ENCODE assay signal across 17 cellular contexts in the genomic region with DNA sequence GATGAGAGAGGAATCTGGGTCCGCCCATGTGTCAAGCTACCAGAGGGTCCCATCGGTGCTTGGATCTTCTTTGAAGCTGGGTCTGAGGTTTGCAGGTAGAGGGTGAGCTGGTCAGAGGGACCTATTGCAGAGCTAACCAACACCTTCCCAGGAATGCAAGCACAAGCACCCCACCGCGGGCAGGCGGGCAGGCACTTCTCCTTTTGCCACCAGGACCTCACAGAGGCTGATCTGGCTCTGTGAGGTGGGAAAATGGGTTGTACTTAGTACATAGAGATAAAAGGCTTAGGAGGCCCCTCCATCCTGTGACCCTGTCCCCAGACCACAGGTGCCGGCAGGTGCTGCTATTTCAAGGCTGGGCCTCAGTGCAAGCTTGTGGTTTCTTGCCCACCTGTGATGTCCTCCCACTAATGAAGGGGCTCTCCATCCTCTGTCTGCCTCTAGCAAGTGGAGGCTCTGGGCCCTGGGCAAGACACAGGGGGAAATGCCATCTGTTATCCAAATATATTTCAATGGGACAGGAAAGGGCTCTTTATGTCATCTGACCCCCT. TPM values are rescaled to one million over a fixed set of nuclear protein-coding genes. Genes with fewer than 3 reads are reported as not detected.
DNase-seq lines count a peak whose midpoint lies in the region; ATAC-seq and TF ChIP-seq lines count a peak whose summit lies in the region.
"Had no signal": no experiment of that assay in that cellular context is flagged by ENCODE, and none has a peak within 500 bp of the region (broad histone marks: within the 10 kb centered on the region; RNA-seq: fewer than 3 reads in every experiment).

No MANE protein-coding gene starts in this region.

- H2AFZ ChIP-seq in Loucy (ENCODE audit: low read length), result peak overlapping the region; percentile 64; the same call in 1 of the 2 replicates

- H3K36me3 Mint-ChIP-seq in activated B cell treated with CpG ODN at 0.5 μM for 24 hours (ENCODE audit: low read depth), result no peaks in the 10 kb centered on the region
- no peaks in the 10 kb centered on the region for H3K36me3 Mint-ChIP-seq in natural killer cell
- H3K36me3 Mint-ChIP-seq: activated naive CD4-positive, alpha-beta T cell treated with anti-CD3 and anti-CD28 coated beads, Interleukin-2, amount 10 ng/mL, durations not matched to agents 7 days and 5 days had no signal

- H3K79me2 ChIP-seq in Loucy (ENCODE audit: insufficient read depth, low read length), result no peaks in the 10 kb centered on the region

- no peaks in the 10 kb centered on the region for H3F3A ChIP-seq in Loucy (ENCODE audit: low read depth)

- H3K4me1 Mint-ChIP-seq in activated B cell treated with CpG ODN at 0.5 μM for 24 hours, result peaks cover 26% of the 10 kb centered on the region
- H3K4me1 Mint-ChIP-seq in natural killer cell, result peaks cover 39% of the 10 kb centered on the region in 2 donors

- no peak overlapping the region for H3K9ac ChIP-seq in Loucy (ENCODE audit: low read depth, low read length, poor library complexity, severe bottlenecking)
- H3K9ac ChIP-seq: KMS-11 had no signal

- H3K4me2 ChIP-seq in Loucy (ENCODE audit: low read depth, low read length, poor library complexity, severe bottlenecking), result no peak overlapping the region
- H3K4me2 ChIP-seq: KMS-11 had no signal

- CTCF ChIA-PET in activated B cell treated with CpG ODN at 0.5 μM for 24 hours (lab: Charles Lee), result interaction anchor here (12.5 kb wide), 1 partner anchor 128 kb away, joined by 302 read pairs; no protein-coding TSS in a partner anchor

- H3K27ac Mint-ChIP-seq in activated B cell treated with CpG ODN at 0.5 μM for 24 hours (peak overlapping the region; percentile 77), natural killer cell (peak overlapping the region; percentile 85 to 87)
- H3K27ac Mint-ChIP-seq: activated naive CD4-positive, alpha-beta T cell treated with anti-CD3 and anti-CD28 coated beads, Interleukin-2, amount 10 ng/mL, durations not matched to agents 7 days and 5 days had no signal

- H3K9me3 ChIP-seq in Loucy (ENCODE audit: insufficient read depth, low read depth, low read length), result no peaks in the 10 kb centered on the region
- H3K9me3 ChIP-seq: colonic mucosa, gastroesophageal sphincter, right atrium auricular region, testis had no signal

- POLR2A ChIA-PET in activated B cell treated with CpG ODN at 0.5 μM for 24 hours (lab: Charles Lee), result interaction anchor here (1.0 to 3.0 kb wide), 4 partner anchors 43 to 154 kb away, joined by 3 to 15 read pairs (median 4); partner anchors contain the start of gene IL1B

- intact Hi-C loops in activated B cell treated with CpG ODN at 0.5 μM for 24 hours (cut with micrococcal nuclease) (no loop called here), natural killer cell (cut with micrococcal nuclease) (loop anchor here (5.0 to 10.0 kb wide), 2 partner anchors 55 to 297 kb away; partner anchors contain the start of gene CHCHD5)

- no peak overlapping the region for H3K4me3 ChIP-seq in Loucy (ENCODE audit: low read length, poor library complexity, severe bottlenecking)
- H3K4me3 ChIP-seq: colonic mucosa, gastroesophageal sphincter, right atrium auricular region, testis had no signal

- no peaks in the 10 kb centered on the region for H3K27me3 ChIP-seq in Loucy (ENCODE audit: insufficient read depth, low read length, poor library complexity, severe bottlenecking)
- H3K27me3 ChIP-seq: colonic mucosa, gastroesophageal sphincter, right atrium auricular region, testis had no signal

- no peaks in the 10 kb centered on the region for H3K27me3 Mint-ChIP-seq in activated B cell treated with CpG ODN at 0.5 μM for 24 hours
- no peaks in the 10 kb centered on the region for H3K27me3 Mint-ChIP-seq in natural killer cell (ENCODE audit: low read depth in 2 of 2)

- H3K36me3 ChIP-seq in Loucy (ENCODE audit: insufficient read depth, low read length), result no peaks in the 10 kb centered on the region
- H3K36me3 ChIP-seq: colonic mucosa, gastroesophageal sphincter, right atrium auricular region had no signal

- no peaks in the 10 kb centered on the region for H4K20me1 ChIP-seq in Loucy (ENCODE audit: insufficient read depth, low read length, poor library complexity, severe bottlenecking)

- DNase-seq in CD1c-positive myeloid dendritic cell (ENCODE audit: extremely low spot score), result peak; percentile 31
- DNase-seq in activated B cell treated with CpG ODN at 0.5 μM for 24 hours, result no peak
- peak; percentile 34 for DNase-seq in natural killer cell
- DNase-seq in stimulated activated naive CD4-positive, alpha-beta T cell treated with Interleukin-2 at 50 U/mL for 16 hours (lab: John Stamatoyannopoulos, UW), result no peak
- DNase-seq in stimulated activated CD4-positive, alpha-beta T cell treated with anti-CD3 and anti-CD28 coated beads, Interleukin-2, amount 100 ng/mL, for 48 hours, result no peak
- DNase-seq: activated naive CD4-positive, alpha-beta T cell treated with anti-CD3 and anti-CD28 coated beads, Interleukin-2, amount 10 ng/mL, durations not matched to agents 7 days and 5 days; colonic mucosa; GF-D8; NCI-H1436; testis had no signal

- H3K9me2 ChIP-seq in Loucy (replicated peaks; ENCODE audit: low read depth, low read length), result no peaks in the 10 kb centered on the region

- ATAC-seq in activated B cell treated with CpG ODN at 0.5 μM for 24 hours (ENCODE audit: low read depth) (no peak), natural killer cell (peak in 2 of 3 donors; percentile 11 to 15), GM18867 (IDR thresholded peaks at IDR 0.05; ENCODE audit: unreplicated experiment) (no peak)
- ATAC-seq: gastroesophageal sphincter, left lobe of liver had no signal

- peaks cover 22% of the 10 kb centered on the region for H3K4me1 ChIP-seq in Loucy (ENCODE audit: insufficient read depth, low read length, poor library complexity, severe bottlenecking)
- H3K4me1 ChIP-seq: colonic mucosa, gastroesophageal sphincter, right atrium auricular region, testis had no signal

- no peaks in the 10 kb centered on the region for H3K9me3 Mint-ChIP-seq in activated B cell treated with CpG ODN at 0.5 μM for 24 hours
- no peaks in the 10 kb centered on the region for H3K9me3 Mint-ChIP-seq in natural killer cell
- H3K9me3 Mint-ChIP-seq: activated naive CD4-positive, alpha-beta T cell treated with anti-CD3 and anti-CD28 coated beads, Interleukin-2, amount 10 ng/mL, durations not matched to agents 7 days and 5 days had no signal

- TF ChIP-seq CTCF in Loucy (conservative IDR thresholded peaks at IDR 0.05; ENCODE audit: low read length) (no peak), activated B cell treated with CpG ODN at 0.5 μM for 24 hours (IDR thresholded peaks at IDR 0.05) (no peak), natural killer cell (IDR thresholded peaks at IDR 0.05) (no peak)

- H3K4me3 Mint-ChIP-seq in activated B cell treated with CpG ODN at 0.5 μM for 24 hours (no peak overlapping the region), natural killer cell (peak overlapping the region; percentile 59)
- H3K4me3 Mint-ChIP-seq: activated naive CD4-positive, alpha-beta T cell treated with anti-CD3 and anti-CD28 coated beads, Interleukin-2, amount 10 ng/mL, durations not matched to agents 7 days and 5 days had no signal

RNA-seq across cellular contexts. Expression of gene IL37, which starts 31.4 kb away (rescaled TPM):
- total RNA-seq in activated B cell treated with CpG ODN at 0.5 μM for 24 hours, result not detected in 2 replicates
- not detected for total RNA-seq in natural killer cell
- total RNA-seq: endothelial cell of umbilical vein, gastroesophageal sphincter, left lobe of liver, right atrium auricular region had no signal

RNA-seq across cellular contexts. Expression of gene IL1B, which starts 43.0 kb away (rescaled TPM):
- 0.53 and 0.71 TPM in 2 replicates for total RNA-seq in activated B cell treated with CpG ODN at 0.5 μM for 24 hours
- total RNA-seq in natural killer cell, result 100 to 1,000 TPM in 2 of 3 donors, 10 to 100 TPM in 1; 92.6 to 250 (median 110) TPM
- total RNA-seq: endothelial cell of umbilical vein, left lobe of liver had no signal

Comparison
In these comparisons a context has a peak if more than half of its experiments do, and no peak if none do; other contexts are left out.
1. DNase-seq: peak in CD1c-positive myeloid dendritic cell (single experiment) and natural killer cell (single experiment); none in activated B cell treated with CpG ODN at 0.5 μM for 24 hours (single experiment), stimulated activated naive CD4-positive, alpha-beta T cell treated with Interleukin-2 at 50 U/mL for 16 hours (single experiment) and stimulated activated CD4-positive, alpha-beta T cell treated with anti-CD3 and anti-CD28 coated beads, Interleukin-2, amount 100 ng/mL, for 48 hours (0 of 2).
2. ATAC-seq: peak in natural killer cell (2 of 3); none in activated B cell treated with CpG ODN at 0.5 μM for 24 hours (single experiment) and GM18867 (single experiment).
3. RNA of gene IL1B, which starts 43.0 kb away (total RNA-seq): 92.6 to 250 TPM in natural killer cell; 0.53 to 0.71 TPM in activated B cell treated with CpG ODN at 0.5 μM for 24 hours; every median in the first group is over 10 times any median in the second.